ENCODE assay signal across 8 cellular contexts in genomic region chr6:149716584-149716983, GRCh38. TPM values are rescaled to one million over a fixed set of nuclear protein-coding genes. Genes with fewer than 3 reads are reported as not detected.
DNase-seq lines count a peak whose midpoint lies in the region; ATAC-seq and TF ChIP-seq lines count a peak whose summit lies in the region.

No MANE protein-coding gene starts in this region.

- peak overlapping the region; percentile 79 to 98 (median 88) for H3K4me3 ChIP-seq in spleen

- no peak for TF ChIP-seq CTCF in spleen (IDR thresholded peaks at IDR 0.05 in 8 of 11, conservative IDR thresholded peaks at IDR 0.05 in 3 of 11)

- DNase-seq in SIG-M5 treated with dmso at 0.1 percent for 504 hours (lab: John Stamatoyannopoulos, UW; ENCODE audit: unreplicated experiment) (peak; percentile 19), SIG-M5 (lab: John Stamatoyannopoulos, UW) (no peak), T-helper 17 cell (no peak), germinal center (ENCODE audit: low spot score) (peak; percentile 8), spleen (no peak), NCI-H1694 (lab: John Stamatoyannopoulos, UW) (no peak), epidermal melanocyte (ENCODE audit: insufficient read length, low spot score) (no peak), DMS79 (lab: John Stamatoyannopoulos, UW) (no peak)

- 1 to 6% (median 4%) methylated on average over 3 of the region's 3 CpGs for WGBS in spleen, 5 donors

- no peak for TF ChIP-seq POLR2A in spleen (IDR thresholded peaks at IDR 0.05)

- H3K9me3 ChIP-seq in T-helper 17 cell (ENCODE audit: control insufficient read depth, low read length, poor library complexity, severe bottlenecking) (no peaks in the 10 kb centered on the region), spleen (no peaks in the 10 kb centered on the region)

- H3K4me3 Mint-ChIP-seq in T-helper 17 cell, result peak overlapping the region; percentile 85

- H3K4me1 Mint-ChIP-seq in T-helper 17 cell, result peaks cover 26% of the 10 kb centered on the region

- no peaks in the 10 kb centered on the region for H3K27me3 Mint-ChIP-seq in T-helper 17 cell

- H3K36me3 Mint-ChIP-seq in T-helper 17 cell (ENCODE audit: low read depth), result peaks cover 2% of the 10 kb centered on the region

- peak overlapping the region; percentile 96 for H3K27ac Mint-ChIP-seq in T-helper 17 cell

- peak overlapping the region in 7 of 8 donors; percentile 97 to 99 (median 98) for H3K27ac ChIP-seq in spleen

- ATAC-seq in T-helper 17 cell, result no peak

- H3K27me3 ChIP-seq in spleen (replicated peaks in 1 of 7), result no peaks in the 10 kb centered on the region

- H3K36me3 ChIP-seq in spleen, result peaks cover 0 to 13% (median 2%) of the 10 kb centered on the region in 6 donors

- intact Hi-C loops in spleen (cut with DNase I; ENCODE audit: low total_unique reads), result loop anchor here (10.0 kb wide), 2 partner anchors 72 to 152 kb away; partner anchors contain the start of genes GINM1 and KATNA1

- peaks cover 14 to 68% (median 53%) of the 10 kb centered on the region in 6 donors for H3K4me1 ChIP-seq in spleen

RNA-seq across cellular contexts. Expression of gene LATS1, which starts 1.3 kb away (rescaled TPM):
- total RNA-seq in T-helper 17 cell (10 to 100 TPM; 35.4 to 43.6 TPM), spleen (10 to 100 TPM; 29.3 to 40.9 (median 33.8) TPM)
- polyA plus RNA-seq in spleen, result 1 to 10 TPM; 5.0 to 7.4 (median 6.2) TPM

RNA-seq across cellular contexts. Expression of gene NUP43, which starts 29.7 kb away (rescaled TPM):
- 10 to 100 TPM; 13.7 to 16.3 TPM for total RNA-seq in T-helper 17 cell
- total RNA-seq in spleen, result 10 to 100 TPM; 31.0 to 49.1 (median 41.6) TPM
- polyA plus RNA-seq in spleen, result 10 to 100 TPM in 2 of 3 donors, 1 to 10 TPM in 1; 8.6 to 13.3 (median 10.5) TPM

RNA-seq across cellular contexts. Expression of gene PCMT1, which starts 33.0 kb away (rescaled TPM):
- total RNA-seq in T-helper 17 cell, result 10 to 100 TPM; 32.4 to 32.9 TPM
- 10 to 100 TPM; 40.9 to 66.7 (median 53.4) TPM for total RNA-seq in spleen
- polyA plus RNA-seq in spleen, result 10 to 100 TPM; 22.0 to 38.0 (median 33.0) TPM

Comparison
In these comparisons a context has a peak if more than half of its experiments do, and no peak if none do; other contexts are left out.
1. DNase-seq: peak in SIG-M5 treated with dmso at 0.1 percent for 504 hours (single experiment) and germinal center (single experiment); none in SIG-M5 (single experiment), T-helper 17 cell (0 of 3), spleen (single experiment), NCI-H1694 (single experiment), epidermal melanocyte (single experiment) and DMS79 (single experiment).